In the genomic region with DNA sequence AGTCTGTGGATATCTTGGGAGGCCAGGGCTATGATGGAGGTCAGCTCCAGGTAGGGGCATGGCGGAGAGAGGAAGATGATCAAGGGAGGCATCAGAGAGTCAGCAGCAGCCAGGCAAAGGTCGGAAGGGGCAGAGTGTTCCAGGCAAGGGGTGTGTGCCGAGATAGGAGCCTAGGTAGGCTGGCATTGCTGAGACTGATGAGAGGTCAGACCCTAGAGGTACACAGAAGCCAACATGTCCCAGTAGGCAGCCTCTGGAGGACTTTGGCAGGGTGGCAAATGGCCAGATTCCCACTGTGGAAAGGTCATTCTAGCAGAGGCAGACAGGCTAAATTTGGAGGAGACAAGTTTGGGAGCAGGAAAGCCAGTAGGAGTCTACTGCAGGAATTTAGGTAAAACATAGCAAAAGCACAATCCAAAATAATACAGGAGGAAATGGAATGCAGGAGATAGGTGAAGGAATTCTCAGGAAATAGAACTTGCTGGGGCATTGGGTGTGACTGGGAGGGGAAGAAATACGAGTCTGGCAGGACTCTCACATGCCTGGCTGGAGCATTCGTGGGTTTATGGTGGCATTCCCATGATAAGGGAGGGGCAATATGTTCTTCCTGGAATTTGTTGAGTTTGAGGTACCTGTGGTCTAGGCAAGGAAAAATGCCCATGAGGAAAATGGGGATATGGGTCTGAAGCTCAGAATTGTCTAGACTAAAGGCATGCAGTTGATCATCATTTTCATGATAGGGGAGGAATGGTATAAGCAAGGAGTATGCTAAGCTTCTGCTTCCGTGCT, we compare ENCODE assay signal across 16 cellular contexts. TPM values are rescaled to one million over a fixed set of nuclear protein-coding genes. Genes with fewer than 3 reads are reported as not detected.
DNase-seq lines count a peak whose midpoint lies in the region; ATAC-seq and TF ChIP-seq lines count a peak whose summit lies in the region.
"Had no signal": no experiment of that assay in that cellular context is flagged by ENCODE, and none has a peak within 500 bp of the region (broad histone marks: within the 10 kb centered on the region; RNA-seq: fewer than 3 reads in every experiment).

No MANE protein-coding gene starts in this region.

- peak overlapping the region; percentile 54 for H3K27ac ChIP-seq in duodenal mucosa (ENCODE audit: low read depth, low read length)
- H3K27ac ChIP-seq in right atrium auricular region: peak overlapping the region; percentile 33 to 84
- peak overlapping the region; percentile 25 for H3K27ac ChIP-seq in muscle layer of duodenum (ENCODE audit: low read length)
- H3K27ac ChIP-seq: SJSA1 had no signal

- no peak for TF ChIP-seq CTCF in right atrium auricular region (IDR thresholded peaks at IDR 0.05)
- TF ChIP-seq CTCF in type B pancreatic cell (conservative IDR thresholded peaks at IDR 0.05): no peak
- TF ChIP-seq CTCF in HFFc6 (IDR thresholded peaks at IDR 0.05): no peak

- H3K9me3 ChIP-seq in duodenal mucosa (ENCODE audit: control insufficient read depth in 1 of 2, low read length in 2 of 2): no peaks in the 10 kb centered on the region
- H3K9me3 ChIP-seq in right atrium auricular region: no peaks in the 10 kb centered on the region
- H3K9me3 ChIP-seq in muscle layer of duodenum (ENCODE audit: control insufficient read depth in 1 of 2, low read length in 2 of 2): no peaks in the 10 kb centered on the region
- H3K9me3 ChIP-seq: SJSA1 had no signal

- H3K9me3 Mint-ChIP-seq in type B pancreatic cell (no peaks in the 10 kb centered on the region), HFFc6 (no peaks in the 10 kb centered on the region; the same call in 1 of the 2 replicates)
- H3K9me3 Mint-ChIP-seq: CD4-positive, alpha-beta T cell had no signal

- H3K4me1 ChIP-seq in duodenal mucosa (ENCODE audit: control insufficient read depth in 1 of 2, insufficient read depth in 2 of 2, low read length in 2 of 2) (peaks cover 21 to 35% of the 10 kb centered on the region in 2 donors), right atrium auricular region (peaks cover 0 to 34% of the 10 kb centered on the region in 2 donors), muscle layer of duodenum (ENCODE audit: control insufficient read depth in 1 of 2, insufficient read depth in 2 of 2, low read length in 2 of 2) (no peaks in the 10 kb centered on the region)
- H3K4me1 ChIP-seq: SJSA1 had no signal

- H3K27me3 ChIP-seq in duodenal mucosa (ENCODE audit: control insufficient read depth in 1 of 2, insufficient read depth in 2 of 2, low read length in 2 of 2): no peaks in the 10 kb centered on the region
- no peaks in the 10 kb centered on the region for H3K27me3 ChIP-seq in right atrium auricular region
- H3K27me3 ChIP-seq in muscle layer of duodenum (ENCODE audit: low read depth, low read length): no peaks in the 10 kb centered on the region

- no peak overlapping the region for H3K9ac ChIP-seq in duodenal mucosa (ENCODE audit: low read depth in 1 of 2, low read length in 2 of 2)

- H3K4me3 Mint-ChIP-seq in type B pancreatic cell (peak overlapping the region; percentile 4), HFFc6 (no peak overlapping the region)
- H3K4me3 Mint-ChIP-seq: B cell; CD4-positive, alpha-beta T cell had no signal

- H3K36me3 ChIP-seq in duodenal mucosa (ENCODE audit: control insufficient read depth in 1 of 2, insufficient read depth in 2 of 2, low read length in 2 of 2): no peaks in the 10 kb centered on the region
- no peaks in the 10 kb centered on the region for H3K36me3 ChIP-seq in right atrium auricular region
- H3K36me3 ChIP-seq in muscle layer of duodenum (ENCODE audit: control insufficient read depth in 1 of 2, insufficient read depth in 2 of 2, low read length in 2 of 2): no peaks in the 10 kb centered on the region
- H3K36me3 ChIP-seq: SJSA1 had no signal

- DNase-seq in right atrium auricular region (ENCODE audit: low spot score) (no peak), type B pancreatic cell (ENCODE audit: extremely low spot score, unreplicated experiment) (no peak), HFFc6 (no peak)
- DNase-seq: Calu3; CD4-positive, alpha-beta T cell; Karpas-422; NCI-H1930; NCI-H2171 treated with DMSO at 0.1 percent for 48 hours; NCI-H82 had no signal

- H3K27ac Mint-ChIP-seq in type B pancreatic cell (no peak overlapping the region), HFFc6 (no peak overlapping the region)
- H3K27ac Mint-ChIP-seq: B cell; CD4-positive, alpha-beta T cell had no signal

- peaks cover 8% of the 10 kb centered on the region for H3K4me1 Mint-ChIP-seq in type B pancreatic cell (ENCODE audit: unreplicated experiment)
- H3K4me1 Mint-ChIP-seq in HFFc6 (ENCODE audit: low read depth): no peaks in the 10 kb centered on the region
- H3K4me1 Mint-ChIP-seq: B cell had no signal

- H3K27me3 Mint-ChIP-seq in type B pancreatic cell (peaks cover 12% of the 10 kb centered on the region), HFFc6 (ENCODE audit: insufficient read depth) (peaks cover 2% of the 10 kb centered on the region)

- no peaks in the 10 kb centered on the region for H3K36me3 Mint-ChIP-seq in type B pancreatic cell
- no peaks in the 10 kb centered on the region for H3K36me3 Mint-ChIP-seq in HFFc6 (ENCODE audit: low read depth)

- ATAC-seq in GM21360 (IDR thresholded peaks at IDR 0.05; ENCODE audit: unreplicated experiment): no peak
- no peak for ATAC-seq in esophagus mucosa

- H3K4me3 ChIP-seq in duodenal mucosa (ENCODE audit: low read depth in 1 of 2, low read length in 2 of 2) (peak overlapping the region; percentile 9), right atrium auricular region (no peak overlapping the region), muscle layer of duodenum (ENCODE audit: low read depth in 1 of 2, low read length in 2 of 2) (no peak overlapping the region)
- H3K4me3 ChIP-seq: SJSA1 had no signal

RNA-seq across cellular contexts. Expression of gene TMEM176A, which starts 25.7 kb away (rescaled TPM):
- total RNA-seq in right atrium auricular region (100 to 1,000 TPM in 1 of 2 donors, 10 to 100 TPM in 1; 56.3 to 102 TPM), type B pancreatic cell (ENCODE audit: low replicate concordance) (90.1 and 106 TPM in 2 replicates), esophagus mucosa (2.6 TPM)
- not detected for total RNA-seq in HFFc6 (2021; fragmentation: NEBNext Ultra II Directional; extraction: Animal tissue kit (Norgen Biotek cat#: 25700))
- total RNA-seq: B cell; CD4-positive, alpha-beta T cell; SJSA1 had no signal

RNA-seq across cellular contexts. Expression of gene AOC1, which starts 26.1 kb away (rescaled TPM):
- total RNA-seq in right atrium auricular region: not detected
- total RNA-seq in type B pancreatic cell (ENCODE audit: low replicate concordance): 21.4 and 26.2 TPM in 2 replicates
- total RNA-seq in HFFc6 (2021; fragmentation: NEBNext Ultra II Directional; extraction: Animal tissue kit (Norgen Biotek cat#: 25700)): not detected
- total RNA-seq in esophagus mucosa: 6.3 TPM
- total RNA-seq: B cell; CD4-positive, alpha-beta T cell; NCI-H460; SJSA1 had no signal

RNA-seq across cellular contexts. Expression of gene TMEM176B, which starts 26.1 kb away (rescaled TPM):
- 100 to 1,000 TPM; 162 to 227 TPM for total RNA-seq in right atrium auricular region
- 72.9 and 98.5 TPM in 2 replicates for total RNA-seq in type B pancreatic cell (ENCODE audit: low replicate concordance)
- total RNA-seq in HFFc6 (2021; fragmentation: NEBNext Ultra II Directional; extraction: Animal tissue kit (Norgen Biotek cat#: 25700)): not detected
- total RNA-seq in esophagus mucosa: 4.2 TPM
- total RNA-seq: CD4-positive, alpha-beta T cell; NCI-H460; SJSA1 had no signal

Comparison
In these comparisons a context has a peak if more than half of its experiments do, and no peak if none do; other contexts are left out.
1. H3K4me3 ChIP-seq: peak in duodenal mucosa (2 of 2); none in right atrium auricular region (0 of 2) and muscle layer of duodenum (0 of 2).
2. RNA of gene TMEM176A, which starts 25.7 kb away (total RNA-seq): 56.3 to 102 TPM in right atrium auricular region and 90.1 to 106 TPM in type B pancreatic cell; 2.6 TPM in esophagus mucosa (single experiment) and not detected in HFFc6; every median in the first group is over 10 times any median in the second.
3. RNA of gene TMEM176B, which starts 26.1 kb away (total RNA-seq): 162 to 227 TPM in right atrium auricular region and 72.9 to 98.5 TPM in type B pancreatic cell; 4.2 TPM in esophagus mucosa (single experiment) and not detected in HFFc6; every median in the first group is over 10 times any median in the second.
4. Peak in every context shown above with its lines, with median percentiles within 50 percentile points of each other: H3K27ac ChIP-seq.